Comparison of ENCODE assay signal across 1 cellular context in genomic region chr11:57231539-57232253, GRCh38.
TF ChIP-seq lines count a peak whose summit lies in the region.

No MANE protein-coding gene starts in this region.

TF ChIP-seq in GM23338, 12 proteins besides CTCF, POLR2A, EP300 and RAD21 (continued from another document):
- TF ChIP-seq, protein P1, sequence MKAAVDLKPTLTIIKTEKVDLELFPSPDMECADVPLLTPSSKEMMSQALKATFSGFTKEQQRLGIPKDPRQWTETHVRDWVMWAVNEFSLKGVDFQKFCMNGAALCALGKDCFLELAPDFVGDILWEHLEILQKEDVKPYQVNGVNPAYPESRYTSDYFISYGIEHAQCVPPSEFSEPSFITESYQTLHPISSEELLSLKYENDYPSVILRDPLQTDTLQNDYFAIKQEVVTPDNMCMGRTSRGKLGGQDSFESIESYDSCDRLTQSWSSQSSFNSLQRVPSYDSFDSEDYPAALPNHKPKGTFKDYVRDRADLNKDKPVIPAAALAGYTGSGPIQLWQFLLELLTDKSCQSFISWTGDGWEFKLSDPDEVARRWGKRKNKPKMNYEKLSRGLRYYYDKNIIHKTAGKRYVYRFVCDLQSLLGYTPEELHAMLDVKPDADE (IDR thresholded peaks at IDR 0.05): no peak
- TF ChIP-seq EZH2phosphoT487 (IDR thresholded peaks at IDR 0.05; ENCODE audit: unreplicated experiment) (no peak), EZH2 (IDR thresholded peaks at IDR 0.05; ENCODE audit: low read depth, unreplicated experiment) (no peak), STAT1 (IDR thresholded peaks at IDR 0.05; ENCODE audit: unreplicated experiment) (no peak), JUNB (IDR thresholded peaks at IDR 0.05; ENCODE audit: unreplicated experiment) (no peak), ZNF114 (CRISPR knock-in tag; IDR thresholded peaks at IDR 0.05) (no peak)
- TF ChIP-seq, protein P2, sequence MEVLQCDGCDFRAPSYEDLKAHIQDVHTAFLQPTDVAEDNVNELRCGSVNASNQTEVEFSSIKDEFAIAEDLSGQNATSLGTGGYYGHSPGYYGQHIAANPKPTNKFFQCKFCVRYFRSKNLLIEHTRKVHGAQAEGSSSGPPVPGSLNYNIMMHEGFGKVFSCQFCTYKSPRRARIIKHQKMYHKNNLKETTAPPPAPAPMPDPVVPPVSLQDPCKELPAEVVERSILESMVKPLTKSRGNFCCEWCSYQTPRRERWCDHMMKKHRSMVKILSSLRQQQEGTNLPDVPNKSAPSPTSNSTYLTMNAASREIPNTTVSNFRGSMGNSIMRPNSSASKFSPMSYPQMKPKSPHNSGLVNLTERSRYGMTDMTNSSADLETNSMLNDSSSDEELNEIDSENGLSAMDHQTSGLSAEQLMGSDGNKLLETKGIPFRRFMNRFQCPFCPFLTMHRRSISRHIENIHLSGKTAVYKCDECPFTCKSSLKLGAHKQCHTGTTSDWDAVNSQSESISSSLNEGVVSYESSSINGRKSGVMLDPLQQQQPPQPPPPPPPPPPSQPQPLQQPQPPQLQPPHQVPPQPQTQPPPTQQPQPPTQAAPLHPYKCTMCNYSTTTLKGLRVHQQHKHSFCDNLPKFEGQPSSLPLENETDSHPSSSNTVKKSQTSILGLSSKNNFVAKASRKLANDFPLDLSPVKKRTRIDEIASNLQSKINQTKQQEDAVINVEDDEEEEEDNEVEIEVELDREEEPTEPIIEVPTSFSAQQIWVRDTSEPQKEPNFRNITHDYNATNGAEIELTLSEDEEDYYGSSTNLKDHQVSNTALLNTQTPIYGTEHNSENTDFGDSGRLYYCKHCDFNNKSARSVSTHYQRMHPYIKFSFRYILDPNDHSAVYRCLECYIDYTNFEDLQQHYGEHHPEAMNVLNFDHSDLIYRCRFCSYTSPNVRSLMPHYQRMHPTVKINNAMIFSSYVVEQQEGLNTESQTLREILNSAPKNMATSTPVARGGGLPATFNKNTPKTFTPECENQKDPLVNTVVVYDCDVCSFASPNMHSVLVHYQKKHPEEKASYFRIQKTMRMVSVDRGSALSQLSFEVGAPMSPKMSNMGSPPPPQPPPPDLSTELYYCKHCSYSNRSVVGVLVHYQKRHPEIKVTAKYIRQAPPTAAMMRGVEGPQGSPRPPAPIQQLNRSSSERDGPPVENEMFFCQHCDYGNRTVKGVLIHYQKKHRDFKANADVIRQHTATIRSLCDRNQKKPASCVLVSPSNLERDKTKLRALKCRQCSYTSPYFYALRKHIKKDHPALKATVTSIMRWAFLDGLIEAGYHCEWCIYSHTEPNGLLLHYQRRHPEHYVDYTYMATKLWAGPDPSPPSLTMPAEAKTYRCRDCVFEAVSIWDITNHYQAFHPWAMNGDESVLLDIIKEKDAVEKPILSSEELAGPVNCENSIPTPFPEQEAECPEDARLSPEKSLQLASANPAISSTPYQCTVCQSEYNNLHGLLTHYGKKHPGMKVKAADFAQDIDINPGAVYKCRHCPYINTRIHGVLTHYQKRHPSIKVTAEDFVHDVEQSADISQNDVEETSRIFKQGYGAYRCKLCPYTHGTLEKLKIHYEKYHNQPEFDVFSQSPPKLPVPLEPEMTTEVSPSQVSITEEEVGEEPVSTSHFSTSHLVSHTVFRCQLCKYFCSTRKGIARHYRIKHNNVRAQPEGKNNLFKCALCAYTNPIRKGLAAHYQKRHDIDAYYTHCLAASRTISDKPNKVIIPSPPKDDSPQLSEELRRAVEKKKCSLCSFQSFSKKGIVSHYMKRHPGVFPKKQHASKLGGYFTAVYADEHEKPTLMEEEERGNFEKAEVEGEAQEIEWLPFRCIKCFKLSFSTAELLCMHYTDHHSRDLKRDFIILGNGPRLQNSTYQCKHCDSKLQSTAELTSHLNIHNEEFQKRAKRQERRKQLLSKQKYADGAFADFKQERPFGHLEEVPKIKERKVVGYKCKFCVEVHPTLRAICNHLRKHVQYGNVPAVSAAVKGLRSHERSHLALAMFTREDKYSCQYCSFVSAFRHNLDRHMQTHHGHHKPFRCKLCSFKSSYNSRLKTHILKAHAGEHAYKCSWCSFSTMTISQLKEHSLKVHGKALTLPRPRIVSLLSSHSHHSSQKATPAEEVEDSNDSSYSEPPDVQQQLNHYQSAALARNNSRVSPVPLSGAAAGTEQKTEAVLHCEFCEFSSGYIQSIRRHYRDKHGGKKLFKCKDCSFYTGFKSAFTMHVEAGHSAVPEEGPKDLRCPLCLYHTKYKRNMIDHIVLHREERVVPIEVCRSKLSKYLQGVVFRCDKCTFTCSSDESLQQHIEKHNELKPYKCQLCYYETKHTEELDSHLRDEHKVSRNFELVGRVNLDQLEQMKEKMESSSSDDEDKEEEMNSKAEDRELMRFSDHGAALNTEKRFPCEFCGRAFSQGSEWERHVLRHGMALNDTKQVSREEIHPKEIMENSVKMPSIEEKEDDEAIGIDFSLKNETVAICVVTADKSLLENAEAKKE (CRISPR knock-in tag; IDR thresholded peaks at IDR 0.05): no peak
TF ChIP-seq in GM23338: peak in this region for 0.
